In the genomic region with DNA sequence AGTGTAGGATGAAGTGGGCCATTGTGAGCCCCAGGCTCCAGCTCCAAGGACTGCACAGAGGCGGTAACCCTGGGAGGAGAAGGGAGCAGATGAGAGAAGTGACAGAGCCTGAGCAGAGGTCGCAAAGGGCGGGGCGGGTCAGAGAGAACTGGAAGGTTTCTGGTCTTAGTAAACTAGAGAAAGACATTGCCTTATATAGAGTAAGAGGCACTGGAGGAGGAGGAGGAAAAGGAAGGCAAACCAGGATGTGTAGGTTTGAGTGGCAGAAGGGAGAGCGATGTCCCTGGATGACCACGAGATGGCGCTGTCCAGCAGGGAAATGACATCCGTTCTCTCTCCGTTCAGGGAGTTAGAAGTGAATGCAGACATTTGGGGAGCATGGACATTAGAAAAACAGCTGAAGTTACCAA, we compare ENCODE assay signal across 8 cellular contexts. TPM values are rescaled to one million over a fixed set of nuclear protein-coding genes. Genes with fewer than 3 reads are reported as not detected.
DNase-seq lines count a peak whose midpoint lies in the region; ATAC-seq and TF ChIP-seq lines count a peak whose summit lies in the region.

No MANE protein-coding gene starts in this region.

- peak; percentile 87 for ATAC-seq in GM18909 (IDR thresholded peaks at IDR 0.05; ENCODE audit: poor library complexity, unreplicated experiment)
- ATAC-seq in HG03280 (IDR thresholded peaks at IDR 0.05; ENCODE audit: unreplicated experiment), result peak; percentile 75
- peak; percentile 90 to 92 for ATAC-seq in lower lobe of right lung

- CTCF ChIA-PET in activated CD4-positive, alpha-beta T cell treated with anti-CD3 and anti-CD28 coated beads, Interleukin-2, amount 10 ng/mL, durations not matched to agents 7 days and 5 days (lab: Charles Lee), result interaction anchor here (0.7 to 2.7 kb wide), 17 partner anchors 9 to 160 kb away, joined by 3 to 23 read pairs (median 5); partner anchors contain the start of gene STARD5

- peak; percentile 81 for TF ChIP-seq CTCF in lower lobe of right lung (IDR thresholded peaks at IDR 0.05)

- no peak overlapping the region for H3K4me3 Mint-ChIP-seq in activated CD4-positive, alpha-beta T cell treated with anti-CD3 and anti-CD28 coated beads, Interleukin-2, amount 10 ng/mL, durations not matched to agents 7 days and 5 days

- H3K9me3 Mint-ChIP-seq in activated CD4-positive, alpha-beta T cell treated with anti-CD3 and anti-CD28 coated beads, Interleukin-2, amount 10 ng/mL, durations not matched to agents 7 days and 5 days, result peaks cover 18% of the 10 kb centered on the region

- intact Hi-C loops in lower lobe of right lung (cut with DNase I), result loop anchor here (5.0 kb wide), 1 partner anchor 127 kb away; no protein-coding TSS in a partner anchor

- no peaks in the 10 kb centered on the region for H3K27me3 ChIP-seq in lower lobe of right lung (ENCODE audit: low read depth)

- peaks cover 26% of the 10 kb centered on the region for H3K4me1 Mint-ChIP-seq in activated CD4-positive, alpha-beta T cell treated with anti-CD3 and anti-CD28 coated beads, Interleukin-2, amount 10 ng/mL, durations not matched to agents 7 days and 5 days

- no peaks in the 10 kb centered on the region for H3K27me3 Mint-ChIP-seq in activated CD4-positive, alpha-beta T cell treated with anti-CD3 and anti-CD28 coated beads, Interleukin-2, amount 10 ng/mL, durations not matched to agents 7 days and 5 days

- DNase-seq in AG20443 (ENCODE audit: low spot score), result peak; percentile 83
- DNase-seq in NCI-H524 treated with DMSO at 0.1 percent for 48 hours (lab: John Stamatoyannopoulos, UW), result peak; percentile 63
- peak; percentile 89 for DNase-seq in activated CD4-positive, alpha-beta T cell treated with anti-CD3 and anti-CD28 coated beads, Interleukin-2, amount 10 ng/mL, durations not matched to agents 7 days and 5 days
- peak; percentile 76 to 85 for DNase-seq in dermis microvascular lymphatic vessel endothelial cell (ENCODE audit: low read depth in 2 of 2)
- DNase-seq in lower lobe of right lung, result peak; percentile 77
- peak; percentile 57 for DNase-seq in stimulated activated CD8-positive, alpha-beta memory T cell treated with anti-CD3 and anti-CD28 coated beads, Interleukin-12 subunit alpha, Interleukin-12 subunit beta, amount 100 ng/mL, for 4 hours (ENCODE audit: low read depth)

- POLR2A ChIA-PET in activated CD4-positive, alpha-beta T cell treated with anti-CD3 and anti-CD28 coated beads, Interleukin-2, amount 10 ng/mL, durations not matched to agents 7 days and 5 days (lab: Charles Lee), result interaction anchor here (0.6 kb wide), 1 partner anchor 58 kb away, joined by 7 read pairs; no protein-coding TSS in a partner anchor

- peaks cover 36% of the 10 kb centered on the region for H3K36me3 ChIP-seq in lower lobe of right lung

- no peak overlapping the region for H3K27ac ChIP-seq in lower lobe of right lung

- H3K36me3 Mint-ChIP-seq in activated CD4-positive, alpha-beta T cell treated with anti-CD3 and anti-CD28 coated beads, Interleukin-2, amount 10 ng/mL, durations not matched to agents 7 days and 5 days (ENCODE audit: low read depth), result peaks cover 23% of the 10 kb centered on the region

- H3K4me1 ChIP-seq in lower lobe of right lung, result peaks cover 26% of the 10 kb centered on the region

- no peak overlapping the region for H3K4me3 ChIP-seq in lower lobe of right lung

- H3K9me3 ChIP-seq in lower lobe of right lung, result no peaks in the 10 kb centered on the region

- H3K27ac Mint-ChIP-seq in activated CD4-positive, alpha-beta T cell treated with anti-CD3 and anti-CD28 coated beads, Interleukin-2, amount 10 ng/mL, durations not matched to agents 7 days and 5 days, result peak overlapping the region; percentile 75

RNA-seq across cellular contexts. Expression of gene STARD5, which starts 49.0 kb away (rescaled TPM):
- 1 to 10 TPM; 5.4 to 5.7 TPM for total RNA-seq in activated CD4-positive, alpha-beta T cell treated with anti-CD3 and anti-CD28 coated beads, Interleukin-2, amount 10 ng/mL, durations not matched to agents 7 days and 5 days
- total RNA-seq in dermis microvascular lymphatic vessel endothelial cell, result 0.77 and 1.9 TPM in 2 replicates
- total RNA-seq in lower lobe of right lung, result 5.2 TPM
